6 cellular contexts compared by ENCODE assay signal in the genomic region with DNA sequence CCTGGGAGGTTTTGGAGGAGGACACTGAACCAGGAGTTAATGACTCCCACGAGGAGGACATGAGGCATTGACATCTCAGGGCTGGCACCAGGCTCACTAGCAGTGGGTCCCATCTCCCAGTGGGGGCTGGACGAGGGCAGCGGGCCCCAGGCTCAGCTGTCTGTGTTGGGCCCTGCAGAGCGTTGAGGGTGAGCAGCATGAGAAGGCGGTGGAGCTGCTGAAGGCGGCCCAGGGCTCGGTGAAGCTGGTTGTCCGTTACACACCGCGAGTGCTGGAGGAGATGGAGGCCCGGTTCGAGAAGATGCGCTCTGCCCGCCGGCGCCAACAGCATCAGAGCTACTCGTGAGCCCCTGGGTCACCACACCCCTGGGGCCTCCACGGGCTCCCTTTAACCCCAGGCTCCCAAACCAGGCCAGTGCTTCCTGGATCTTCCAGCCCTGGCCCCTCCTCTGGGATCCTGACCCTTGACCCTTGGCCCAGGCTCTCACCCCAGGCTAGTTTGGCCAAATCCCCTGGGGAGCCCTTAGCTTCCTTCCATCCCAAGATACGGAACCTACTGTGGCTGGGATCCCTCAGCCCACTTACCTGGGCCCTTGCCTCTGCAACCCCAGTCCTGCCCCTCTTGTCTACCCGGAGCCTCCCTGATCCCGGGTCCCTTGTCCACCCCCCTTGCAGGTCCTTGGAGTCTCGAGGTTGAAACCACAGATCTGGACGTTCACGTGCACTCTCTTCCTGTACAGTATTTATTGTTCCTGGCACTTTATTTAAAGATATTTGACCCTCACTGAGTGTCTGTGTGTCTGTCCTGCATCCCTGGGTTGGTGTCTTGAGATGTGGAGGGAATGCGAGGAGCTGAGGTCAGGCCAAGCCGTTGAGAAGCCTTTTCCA. TPM values are rescaled to one million over a fixed set of nuclear protein-coding genes. Genes with fewer than 3 reads are reported as not detected.
DNase-seq lines count a peak whose midpoint lies in the region; ATAC-seq, FAIRE-seq and TF ChIP-seq lines count a peak whose summit lies in the region.

No MANE protein-coding gene starts in this region.

- H4K20me1 ChIP-seq in SK-N-SH (ENCODE audit: insufficient read depth) = no peaks in the 10 kb centered on the region

- H3K4me1 ChIP-seq in SK-N-SH (ENCODE audit: control insufficient read depth in 1 of 2, insufficient read depth in 2 of 2, low read depth in 1 of 2, low read length in 1 of 2) = peaks cover 5 to 29% of the 10 kb centered on the region in 2 experiments; a peak in 1 of 4 replicates
- peaks cover 4 to 56% (median 23%) of the 10 kb centered on the region in 3 donors for H3K4me1 ChIP-seq in gastroesophageal sphincter
- peaks cover 55% of the 10 kb centered on the region for H3K4me1 ChIP-seq in suprapubic skin

- no peak for FAIRE-seq in D721Med (lab: Jason Lieb, UNC)

- no peak for TF ChIP-seq RAD21 in SK-N-SH (IDR thresholded peaks at IDR 0.05; ENCODE audit: low read length)

- H3K4me2 ChIP-seq in SK-N-SH = peak overlapping the region; percentile 98

- ATAC-seq in SK-N-SH treated with all-trans-retinoic acid at 6 μM for 48 hours (no peak), gastroesophageal sphincter (no peak)

- TF ChIP-seq CTCF in SK-N-SH (IDR thresholded peaks at IDR 0.05) (no peak), gastroesophageal sphincter (IDR thresholded peaks at IDR 0.05) (no peak), suprapubic skin (IDR thresholded peaks at IDR 0.05) (no peak), D721Med (IDR thresholded peaks at IDR 0.05; ENCODE audit: insufficient read depth, missing control alignments) (no peak)

- H3K27me3 ChIP-seq in SK-N-SH (ENCODE audit: insufficient read depth) = no peaks in the 10 kb centered on the region
- no peaks in the 10 kb centered on the region for H3K27me3 ChIP-seq in gastroesophageal sphincter
- H3K27me3 ChIP-seq in suprapubic skin = no peaks in the 10 kb centered on the region

- no peaks in the 10 kb centered on the region for H3K36me3 ChIP-seq in SK-N-SH (replicated peaks in 1 of 2; ENCODE audit: control insufficient read depth in 1 of 2, insufficient read depth in 2 of 2, low read length in 1 of 2)
- no peaks in the 10 kb centered on the region for H3K36me3 ChIP-seq in gastroesophageal sphincter
- H3K36me3 ChIP-seq in suprapubic skin = no peaks in the 10 kb centered on the region

- peak overlapping the region; percentile 72; the same call in 1 of the 2 replicates for H3K9ac ChIP-seq in SK-N-SH

- CTCF ChIA-PET in SK-N-SH (lab: Yijun Ruan, JAX) = interaction anchor here (1.0 to 6.2 kb wide), 10 partner anchors 10 to 108 kb away, joined by 3 to 86 read pairs (median 4); no protein-coding TSS in a partner anchor

- H3K4me3 ChIP-seq in SK-N-SH (ENCODE audit: low read depth in 2 of 2, low read length in 1 of 2) = peak overlapping the region; percentile 61 to 65
- H3K4me3 ChIP-seq in gastroesophageal sphincter = peak overlapping the region; percentile 51 to 75
- peak overlapping the region; percentile 87 for H3K4me3 ChIP-seq in suprapubic skin

- TF ChIP-seq POLR2A in gastroesophageal sphincter (IDR thresholded peaks at IDR 0.05) (no peak), suprapubic skin (IDR thresholded peaks at IDR 0.05) (no peak)

- peaks cover 16% of the 10 kb centered on the region for H3F3A ChIP-seq in SK-N-SH (replicated peaks; ENCODE audit: insufficient read depth)

- H3K9me2 ChIP-seq in SK-N-SH = no peaks in the 10 kb centered on the region

- H2AFZ ChIP-seq in SK-N-SH (ENCODE audit: low read depth) = peak overlapping the region; percentile 88; the same call in 1 of the 2 replicates

- no peaks in the 10 kb centered on the region; the same call in 1 of the 2 replicates for H3K79me2 ChIP-seq in SK-N-SH (ENCODE audit: insufficient read depth)

- H3K9me3 ChIP-seq in SK-N-SH = no peaks in the 10 kb centered on the region
- no peaks in the 10 kb centered on the region for H3K9me3 ChIP-seq in gastroesophageal sphincter
- H3K9me3 ChIP-seq in suprapubic skin = no peaks in the 10 kb centered on the region

- TF ChIP-seq EP300 in SK-N-SH (IDR thresholded peaks at IDR 0.05; ENCODE audit: borderline replicate concordance in 1 of 2, low read depth in 1 of 2, low read length in 1 of 2) (no peak), gastroesophageal sphincter (IDR thresholded peaks at IDR 0.05) (no peak), suprapubic skin (IDR thresholded peaks at IDR 0.05) (no peak)

- H3K27ac ChIP-seq in SK-N-SH (ENCODE audit: low read depth in 2 of 2, low read length in 1 of 2) (peak overlapping the region; percentile 82 to 93), gastroesophageal sphincter (peak overlapping the region; percentile 73 to 99 (median 95)), suprapubic skin (peak overlapping the region; percentile 96)

- WGBS in SK-N-SH (ENCODE audit: low lambda C conversion rate) = 69% methylated on average over 19 of the region's 26 CpGs
- 26 to 60% methylated on average over 1 to 8 of the region's 26 CpGs for WGBS in gastroesophageal sphincter (ENCODE audit: low coverage in 1 of 2), 2 donors
- WGBS in suprapubic skin = 45% methylated on average over 15 of the region's 26 CpGs

- DNase-seq in SK-N-SH (peak; percentile 17), suprapubic skin (ENCODE audit: low spot score in 2 of 2) (no peak), D721Med (ENCODE audit: insufficient read length, low spot score) (no peak)
- no peak for DNase-seq in stimulated activated CD4-positive, alpha-beta T cell treated with anti-CD3 and anti-CD28 coated beads, Interleukin-2, amount 100 ng/mL, for 48 hours

- POLR2A ChIA-PET in SK-N-SH (lab: Yijun Ruan, JAX) = interaction anchor here (0.6 to 1.4 kb wide), 3 partner anchors 32 to 1372 kb away, joined by 3 read pairs; no protein-coding TSS in a partner anchor

TF ChIP-seq in SK-N-SH, 30 proteins besides CTCF, POLR2A, EP300 and RAD21 (continues in another document):
- no peak for TF ChIP-seq SIN3A (IDR thresholded peaks at IDR 0.05; ENCODE audit: borderline replicate concordance, low read depth, low read length)
- TF ChIP-seq TAF1 (IDR thresholded peaks at IDR 0.05; ENCODE audit: borderline replicate concordance, low read depth, low read length) = no peak
- TF ChIP-seq CHD2 (IDR thresholded peaks at IDR 0.05; ENCODE audit: low read length, partially characterized antibody) = no peak
- TF ChIP-seq RFX5 (IDR thresholded peaks at IDR 0.05; ENCODE audit: low read length) = no peak
- TF ChIP-seq SMC3 (IDR thresholded peaks at IDR 0.05; ENCODE audit: low read depth, low read length) = no peak
- no peak for TF ChIP-seq NFIC (IDR thresholded peaks at IDR 0.05; ENCODE audit: borderline replicate concordance)
- TF ChIP-seq YY1 (IDR thresholded peaks at IDR 0.05; ENCODE audit: low read depth) = no peak
- TF ChIP-seq JUND (IDR thresholded peaks at IDR 0.05) = no peak
- no peak for TF ChIP-seq MXI1 (IDR thresholded peaks at IDR 0.05; ENCODE audit: low read depth, low read length)

TF ChIP-seq in SK-N-SH treated with all-trans-retinoic acid at 6 μM for 48 hours, 23 proteins besides CTCF, POLR2A, EP300 and RAD21 (continues in another document):
- TF ChIP-seq ESRRG (CRISPR knock-in tag; IDR thresholded peaks at IDR 0.05) (no peak), CSDC2 (CRISPR knock-in tag; IDR thresholded peaks at IDR 0.05) (no peak), OSR1 (CRISPR knock-in tag; IDR thresholded peaks at IDR 0.05) (no peak), ISL1 (CRISPR knock-in tag; IDR thresholded peaks at IDR 0.05) (no peak), ZFP3 (CRISPR knock-in tag; IDR thresholded peaks at IDR 0.05) (no peak), ZFP30 (CRISPR knock-in tag; IDR thresholded peaks at IDR 0.05) (no peak), BACH2 (CRISPR knock-in tag; IDR thresholded peaks at IDR 0.05; ENCODE audit: borderline replicate concordance) (no peak), GLIS3 (CRISPR knock-in tag; IDR thresholded peaks at IDR 0.05) (no peak), TOX (CRISPR knock-in tag; IDR thresholded peaks at IDR 0.05; ENCODE audit: borderline replicate concordance) (no peak), SNAI2 (CRISPR knock-in tag; IDR thresholded peaks at IDR 0.05) (no peak), ARNTL (CRISPR knock-in tag; IDR thresholded peaks at IDR 0.05; ENCODE audit: borderline replicate concordance, low read depth) (no peak)

RNA-seq across cellular contexts. Expression of a gene that starts 1.0 kb away (rescaled TPM):
- polyA plus RNA-seq in SK-N-SH (2012; rRNA removed) = 2.6 and 3.0 TPM in 2 replicates
- polyA plus RNA-seq in SK-N-SH (2012; cell fraction: cytosol; rRNA removed) = 1.6 and 2.8 TPM in 2 replicates
- polyA plus RNA-seq in SK-N-SH (2012; cell fraction: nucleus; rRNA removed) = 3.0 and 4.8 TPM in 2 replicates
- 1 to 10 TPM in 1 of 4 donors, not detected in 3; 1.8 TPM for total RNA-seq in gastroesophageal sphincter
- total RNA-seq in suprapubic skin = 1 to 10 TPM in 3 of 4 donors, not detected in 1; 5.2 to 9.3 (median 5.9) TPM

RNA-seq across cellular contexts. Expression of a gene that starts 1.4 kb away (rescaled TPM):
- polyA plus RNA-seq in SK-N-SH (2012; rRNA removed) = 5.7 and 5.8 TPM in 2 replicates
- polyA plus RNA-seq in SK-N-SH (2012; cell fraction: cytosol; rRNA removed) = 2.8 and 4.6 TPM in 2 replicates
- polyA plus RNA-seq in SK-N-SH (2012; cell fraction: nucleus; rRNA removed) = 12.2 and 12.6 TPM in 2 replicates
- 1 to 10 TPM; 3.6 to 7.6 (median 5.0) TPM for total RNA-seq in gastroesophageal sphincter
- 10 to 100 TPM; 42.7 to 50.1 (median 46.6) TPM for total RNA-seq in suprapubic skin

RNA-seq across cellular contexts. Expression of a gene that starts 3.8 kb away (rescaled TPM):
- 20.8 and 21.1 TPM in 2 replicates for polyA plus RNA-seq in SK-N-SH (2012; rRNA removed)
- polyA plus RNA-seq in SK-N-SH (2012; cell fraction: cytosol; rRNA removed) = 11.8 and 13.5 TPM in 2 replicates
- 27.5 and 27.8 TPM in 2 replicates for polyA plus RNA-seq in SK-N-SH (2012; cell fraction: nucleus; rRNA removed)
- total RNA-seq in gastroesophageal sphincter (10 to 100 TPM in 3 of 4 donors, 1 to 10 TPM in 1; 6.5 to 19.8 (median 13.2) TPM), suprapubic skin (10 to 100 TPM; 20.0 to 39.8 (median 32.3) TPM)

RNA-seq across cellular contexts. Expression of a gene that starts 32.7 kb away (rescaled TPM):
- 272 and 359 TPM in 2 replicates for polyA plus RNA-seq in SK-N-SH (2012; rRNA removed)
- polyA plus RNA-seq in SK-N-SH (2012; cell fraction: cytosol; rRNA removed) = 105 and 136 TPM in 2 replicates
- 1,942 and 4,228 TPM in 2 replicates for polyA plus RNA-seq in SK-N-SH (2012; cell fraction: nucleus; rRNA removed)
- total RNA-seq in gastroesophageal sphincter = 100 to 1,000 TPM in 3 of 4 donors, 10 to 100 TPM in 1; 77.4 to 323 (median 192) TPM
- total RNA-seq in suprapubic skin = 100 to 1,000 TPM; 207 to 788 (median 322) TPM

RNA-seq across cellular contexts. Expression of a gene that starts 37.3 kb away (rescaled TPM):
- not detected in 2 replicates for polyA plus RNA-seq in SK-N-SH (2012; rRNA removed)
- 0.04 TPM in 1 of 2 replicates, not detected in the other for polyA plus RNA-seq in SK-N-SH (2012; cell fraction: cytosol; rRNA removed)
- polyA plus RNA-seq in SK-N-SH (2012; cell fraction: nucleus; rRNA removed) = 0.04 and 0.12 TPM in 2 replicates
- total RNA-seq in gastroesophageal sphincter = 1 to 10 TPM; 1.1 to 3.9 (median 1.8) TPM
- total RNA-seq in suprapubic skin = 1 to 10 TPM in 1 of 4 donors, under 1 TPM in 2, not detected in 1; 0.47 to 1.0 (median 0.53) TPM

Comparison
In these comparisons a context has a peak if more than half of its experiments do, and no peak if none do; other contexts are left out.
1. RNA of a gene that starts 1.4 kb away (total RNA-seq): 42.7 to 50.1 TPM in suprapubic skin; 3.6 to 7.6 TPM in gastroesophageal sphincter; every median in the first group is over 4 times any median in the second.
2. Peak in every context shown above with its lines, with median percentiles within 50 percentile points of each other: H3K27ac ChIP-seq and H3K4me3 ChIP-seq.